In the genomic region with DNA sequence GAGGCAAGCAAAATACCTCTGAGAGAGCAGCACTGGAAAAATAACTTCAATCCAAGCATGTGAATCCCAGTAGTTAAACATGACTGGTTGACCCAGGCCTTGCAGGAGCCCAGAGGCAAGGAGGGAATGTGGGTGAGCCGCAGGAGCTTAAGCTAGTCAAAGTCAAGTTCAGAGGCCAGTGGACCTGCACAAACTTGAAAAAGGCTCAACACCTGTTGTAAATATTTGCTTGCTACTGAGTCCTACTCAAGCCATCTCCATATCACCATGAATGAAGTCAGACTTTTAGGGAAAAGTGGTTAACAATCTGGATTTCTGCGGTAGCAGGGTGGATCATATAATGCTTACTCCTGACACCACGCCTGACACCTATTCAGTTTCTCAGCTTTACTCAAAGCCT, we compare ENCODE assay signal across 15 cellular contexts. TPM values are rescaled to one million over a fixed set of nuclear protein-coding genes. Genes with fewer than 3 reads are reported as not detected.
DNase-seq lines count a peak whose midpoint lies in the region; ATAC-seq and TF ChIP-seq lines count a peak whose summit lies in the region.
"Had no signal": no experiment of that assay in that cellular context is flagged by ENCODE, and none has a peak within 500 bp of the region (broad histone marks: within the 10 kb centered on the region; RNA-seq: fewer than 3 reads in every experiment).

No MANE protein-coding gene starts in this region.

- H3K36me3 ChIP-seq in left lung = no peaks in the 10 kb centered on the region
- no peaks in the 10 kb centered on the region for H3K36me3 ChIP-seq in stomach
- H3K36me3 ChIP-seq: HAP-1 had no signal

- TF ChIP-seq CTCF in epithelial cell of esophagus (IDR thresholded peaks at IDR 0.05; ENCODE audit: insufficient read depth, low read depth, low read length, missing control alignments) = no peak
- no peak for TF ChIP-seq CTCF in left lung (IDR thresholded peaks at IDR 0.05)
- no peak for TF ChIP-seq CTCF in stomach (IDR thresholded peaks at IDR 0.05)

- TF ChIP-seq EP300 in stomach (IDR thresholded peaks at IDR 0.05) = no peak

- no peak for TF ChIP-seq POLR2A in stomach (IDR thresholded peaks at IDR 0.05)

- intact Hi-C loops in left lung (cut with DNase I) = no loop called here
- intact Hi-C loops in stomach (cut with DNase I; ENCODE audit: low total_unique reads) = loop anchor here (10.0 kb wide), 1 partner anchor 659 kb away; the partner anchor contains the start of gene FBXO3

- WGBS in stomach, 5 donors = 39 to 59% (median 49%) methylated on average over 3 of the region's 3 CpGs

- H3K4me3 ChIP-seq in epithelial cell of esophagus (ENCODE audit: low read length) = no peak overlapping the region
- no peak overlapping the region for H3K4me3 ChIP-seq in left lung
- H3K4me3 ChIP-seq in stomach = no peak overlapping the region
- H3K4me3 ChIP-seq: HAP-1 had no signal

- H3K9me3 ChIP-seq in left lung (no peaks in the 10 kb centered on the region), stomach (no peaks in the 10 kb centered on the region)
- H3K9me3 ChIP-seq: HAP-1 had no signal

- DNase-seq in SIG-M5 treated with dmso at 0.1 percent for 504 hours (lab: John Stamatoyannopoulos, UW; ENCODE audit: unreplicated experiment) (peak; percentile 27), SIG-M5 (lab: John Stamatoyannopoulos, UW) (no peak), epithelial cell of esophagus (ENCODE audit: low read depth) (peak; percentile 53), left lung (no peak), stomach (peak; percentile 38), occipital lobe (lab: John Stamatoyannopoulos, UW) (no peak), AML-193 (lab: John Stamatoyannopoulos, UW) (no peak)
- no peak for DNase-seq in activated CD4-positive, CD25-positive, alpha-beta regulatory T cell (lab: John Stamatoyannopoulos, UW)
- DNase-seq: ACHN; C1 segment of cervical spinal cord; CD8-positive, alpha-beta T cell; COR-L47; DMS153; GF-D8 had no signal

- peak; percentile 28 for ATAC-seq in left lung
- ATAC-seq: CD8-positive, alpha-beta T cell had no signal

- no peak overlapping the region for H3K27ac ChIP-seq in left lung
- H3K27ac ChIP-seq in stomach = peak overlapping the region in 2 of 5 donors; percentile 16 to 38

- H3K4me1 ChIP-seq in left lung (peaks cover 3 to 34% of the 10 kb centered on the region in 2 donors), stomach (peaks cover 5 to 16% (median 6%) of the 10 kb centered on the region in 4 donors)

- no peaks in the 10 kb centered on the region for H3K27me3 ChIP-seq in left lung
- H3K27me3 ChIP-seq in stomach = no peaks in the 10 kb centered on the region

RNA-seq across cellular contexts. Expression of gene CAT, which starts 4.8 kb away (rescaled TPM):
- 100 to 1,000 TPM; 146 to 214 TPM for total RNA-seq in left lung
- total RNA-seq in stomach = 100 to 1,000 TPM in 1 of 5 donors, 10 to 100 TPM in 4; 24.9 to 122 (median 75.3) TPM
- polyA plus RNA-seq in stomach = 10 to 100 TPM; 33.6 to 81.1 (median 62.8) TPM
- total RNA-seq in occipital lobe = 63.3 TPM

Comparison
In these comparisons a context has a peak if more than half of its experiments do, and no peak if none do; other contexts are left out.
1. DNase-seq: peak in SIG-M5 treated with dmso at 0.1 percent for 504 hours (single experiment), epithelial cell of esophagus (single experiment) and stomach (single experiment); none in SIG-M5 (single experiment), left lung (0 of 2), activated CD4-positive, CD25-positive, alpha-beta regulatory T cell (0 of 4), occipital lobe (single experiment) and AML-193 (0 of 2).